ENCODE assay signal across 9 cellular contexts in genomic region chr15:31197497-31198414, GRCh38.
DNase-seq lines count a peak whose midpoint lies in the region; ATAC-seq and TF ChIP-seq lines count a peak whose summit lies in the region.
"Had no signal": no experiment of that assay in that cellular context is flagged by ENCODE, and none has a peak within 500 bp of the region (broad histone marks: within the 10 kb centered on the region; RNA-seq: fewer than 3 reads in every experiment).

No MANE protein-coding gene starts in this region.

- no peaks in the 10 kb centered on the region for H3K4me1 Mint-ChIP-seq in endodermal cell
- peaks cover 12% of the 10 kb centered on the region for H3K4me1 Mint-ChIP-seq in nephron

- H3K9me3 ChIP-seq in BE2C (no peaks in the 10 kb centered on the region), endodermal cell (ENCODE audit: control insufficient read depth, low read length) (no peaks in the 10 kb centered on the region)

- TF ChIP-seq CTCF in BE2C (IDR thresholded peaks at IDR 0.05; ENCODE audit: low read depth, low read length) (peak; percentile 89), VCaP (conservative IDR thresholded peaks at IDR 0.05) (peak; percentile 54), endodermal cell (conservative IDR thresholded peaks at IDR 0.05) (peak; percentile 89), nephron (IDR thresholded peaks at IDR 0.05; ENCODE audit: unreplicated experiment in 3 of 3) (peak in 2 of 3 experiments; percentile 19 to 44)

- H3K4me3 Mint-ChIP-seq in endodermal cell, result no peak overlapping the region
- no peak overlapping the region for H3K4me3 Mint-ChIP-seq in nephron

- H3K4me1 ChIP-seq in BE2C (no peaks in the 10 kb centered on the region), endodermal cell (ENCODE audit: control insufficient read depth, insufficient read depth, low read length) (no peaks in the 10 kb centered on the region)

- H3K4me3 ChIP-seq in BE2C (ENCODE audit: low read depth, low read length) (no peak overlapping the region), H7 (ENCODE audit: insufficient read depth, low read depth, low read length) (no peak overlapping the region), endodermal cell (ENCODE audit: low read length) (no peak overlapping the region)

- H3K27me3 ChIP-seq in BE2C (no peaks in the 10 kb centered on the region), H7 (ENCODE audit: control insufficient read depth, insufficient read depth, low read length) (no peaks in the 10 kb centered on the region), endodermal cell (ENCODE audit: control insufficient read depth, insufficient read depth, low read length, poor library complexity, severe bottlenecking) (no peaks in the 10 kb centered on the region)

- H3K9ac ChIP-seq in endodermal cell (ENCODE audit: extremely low read depth, low read length, poor library complexity, severe bottlenecking), result no peak overlapping the region

- H3K36me3 Mint-ChIP-seq in endodermal cell (ENCODE audit: low read depth), result no peaks in the 10 kb centered on the region
- no peaks in the 10 kb centered on the region for H3K36me3 Mint-ChIP-seq in nephron (ENCODE audit: low read depth)

- no peaks in the 10 kb centered on the region for H3K9me3 Mint-ChIP-seq in endodermal cell
- peaks cover 6% of the 10 kb centered on the region for H3K9me3 Mint-ChIP-seq in nephron

- 67 to 72% methylated on average over 11 to 14 of the region's 15 CpGs for WGBS in endodermal cell (ENCODE audit: insufficient coverage in 1 of 2, insufficient read length in 1 of 2), 2 experiments

- ATAC-seq in HG02970 (IDR thresholded peaks at IDR 0.05; ENCODE audit: low FRiP score, unreplicated experiment), result no peak
- ATAC-seq in HG03139 (IDR thresholded peaks at IDR 0.05; ENCODE audit: unreplicated experiment), result no peak

- H3K27me3 Mint-ChIP-seq in endodermal cell (ENCODE audit: insufficient read depth) (peaks cover 2% of the 10 kb centered on the region), nephron (ENCODE audit: low read depth) (peaks cover 9% of the 10 kb centered on the region)

- DNase-seq in BE2C, result peak; percentile 64
- peak; percentile 79 for DNase-seq in H7
- DNase-seq in endodermal cell, result peak; percentile 90
- DNase-seq in NCI-H2107 (lab: John Stamatoyannopoulos, UW), result no peak

- H3K27ac ChIP-seq in VCaP (no peak overlapping the region), endodermal cell (ENCODE audit: low read depth, low read length) (no peak overlapping the region)
- H3K27ac ChIP-seq: epithelial cell of prostate had no signal

- no peaks in the 10 kb centered on the region for H3K36me3 ChIP-seq in BE2C
- H3K36me3 ChIP-seq in H7 (replicated peaks; ENCODE audit: control insufficient read depth, insufficient read depth, low read length), result no peaks in the 10 kb centered on the region
- no peaks in the 10 kb centered on the region for H3K36me3 ChIP-seq in endodermal cell (ENCODE audit: control insufficient read depth, insufficient read depth, low read length)

- no peak overlapping the region for H3K27ac Mint-ChIP-seq in endodermal cell
- no peak overlapping the region for H3K27ac Mint-ChIP-seq in nephron

Comparison
In these comparisons a context has a peak if more than half of its experiments do, and no peak if none do; other contexts are left out.
1. CTCF ChIP-seq: peak in every context shown above with its lines; median percentile 89 in BE2C; 89 in endodermal cell; 54 in VCaP; 32 in nephron.